8 cellular contexts compared by ENCODE assay signal in genomic region chrX:53071604-53072417, GRCh38. TPM values are rescaled to one million over a fixed set of nuclear protein-coding genes. Genes with fewer than 3 reads are reported as not detected.
DNase-seq lines count a peak whose midpoint lies in the region; ATAC-seq lines count a peak whose summit lies in the region.

No MANE protein-coding gene starts in this region.

- H3K27me3 ChIP-seq in esophagus (ENCODE audit: control insufficient read depth in 1 of 2, insufficient read depth in 2 of 2, low read length in 2 of 2), result no peaks in the 10 kb centered on the region

- no peaks in the 10 kb centered on the region for H3K36me3 ChIP-seq in esophagus (ENCODE audit: control insufficient read depth in 2 of 2, insufficient read depth in 2 of 2, low read length in 1 of 2)

- H3K4me1 ChIP-seq in esophagus (ENCODE audit: control insufficient read depth in 2 of 2, insufficient read depth in 2 of 2, low read length in 1 of 2), result no peaks in the 10 kb centered on the region

- H3K9me3 ChIP-seq in esophagus (ENCODE audit: control insufficient read depth in 2 of 2, insufficient read depth in 1 of 2, low read depth in 1 of 2, low read length in 1 of 2), result no peaks in the 10 kb centered on the region

- peak overlapping the region; percentile 40 to 41 for H3K27ac ChIP-seq in esophagus (ENCODE audit: low read depth in 2 of 2, low read length in 1 of 2)

- ATAC-seq in GM19397 (IDR thresholded peaks at IDR 0.05; ENCODE audit: unreplicated experiment) (peak; percentile 89), HG03520 (IDR thresholded peaks at IDR 0.05; ENCODE audit: unreplicated experiment) (peak; percentile 76)

- DNase-seq in D341Med (ENCODE audit: low spot score) (peak; percentile 66), NCI-H82 (lab: John Stamatoyannopoulos, UW) (peak; percentile 88), activated T-cell treated with anti-CD3 and anti-CD28 coated beads for 24 hours (ENCODE audit: low read depth) (peak; percentile 55), myocyte (ENCODE audit: low read depth) (peak; percentile 69), superior temporal gyrus (ENCODE audit: extremely low spot score) (peak; percentile 84)

- 2 to 8% methylated on average over 31 of the region's 31 CpGs for WGBS in esophagus, 2 donors

- peak overlapping the region; percentile 14 to 48 for H3K4me3 ChIP-seq in esophagus (ENCODE audit: low read depth in 1 of 2, low read length in 2 of 2)

RNA-seq across cellular contexts. Expression of gene TSPYL2, which starts 10.4 kb away (rescaled TPM):
- 10 to 100 TPM; 20.0 to 29.3 TPM for polyA plus RNA-seq in esophagus
- 14.5 and 19.9 TPM in 2 replicates for total RNA-seq in myocyte
- 25.6 TPM for polyA plus RNA-seq in myocyte (2012)

RNA-seq across cellular contexts. Expression of gene KANTR, which starts 22.1 kb away (rescaled TPM):
- polyA plus RNA-seq in esophagus, result 1 to 10 TPM; 2.4 to 9.9 TPM
- 3.3 and 4.2 TPM in 2 replicates for total RNA-seq in myocyte
- polyA plus RNA-seq in myocyte (2012), result 1.9 TPM

RNA-seq across cellular contexts. Expression of gene GPR173, which starts 23.2 kb away (rescaled TPM):
- polyA plus RNA-seq in esophagus, result under 1 TPM; 0.18 to 0.22 TPM
- 2.2 and 2.5 TPM in 2 replicates for total RNA-seq in myocyte
- 7.4 TPM for polyA plus RNA-seq in myocyte (2012)

Comparison
In these comparisons a context has a peak if more than half of its experiments do, and no peak if none do; other contexts are left out.
1. Peak in every context shown above with its lines: DNase-seq, ATAC-seq, H3K4me3 ChIP-seq and H3K27ac ChIP-seq.